ENCODE assay signal across 9 cellular contexts in genomic region chr12:54384591-54385041, GRCh38. TPM values are rescaled to one million over a fixed set of nuclear protein-coding genes. Genes with fewer than 3 reads are reported as not detected.
A peak's percentile ranks its signal among the peaks of the same experiment; 100 is the strongest.
DNase-seq lines count a peak whose midpoint lies in the region; ATAC-seq and TF ChIP-seq lines count a peak whose summit lies in the region.
"Had no signal": no experiment of that assay in that cellular context is flagged by ENCODE, and none has a peak within 500 bp of the region (broad histone marks: within the 10 kb centered on the region; RNA-seq: fewer than 3 reads in every experiment).

A gene with protein sequence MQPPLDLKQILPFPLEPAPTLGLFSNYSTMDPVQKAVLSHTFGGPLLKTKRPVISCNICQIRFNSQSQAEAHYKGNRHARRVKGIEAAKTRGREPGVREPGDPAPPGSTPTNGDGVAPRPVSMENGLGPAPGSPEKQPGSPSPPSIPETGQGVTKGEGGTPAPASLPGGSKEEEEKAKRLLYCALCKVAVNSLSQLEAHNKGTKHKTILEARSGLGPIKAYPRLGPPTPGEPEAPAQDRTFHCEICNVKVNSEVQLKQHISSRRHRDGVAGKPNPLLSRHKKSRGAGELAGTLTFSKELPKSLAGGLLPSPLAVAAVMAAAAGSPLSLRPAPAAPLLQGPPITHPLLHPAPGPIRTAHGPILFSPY (minus strand): TSS chr12:54384733. CDS start chr12:54384514, 219 bp downstream.

- no peak within 1 kb of the TSS for H3K4me3 ChIP-seq in lung
- H3K4me3 ChIP-seq in foreskin fibroblast (ENCODE audit: low read depth in 1 of 2, low read length in 2 of 2): no peak within 1 kb of the TSS

- intact Hi-C loops in activated B cell treated with CpG ODN at 0.5 μM for 24 hours (cut with micrococcal nuclease): loop anchor here (1.0 kb wide), 1 partner anchor 10 kb away; no protein-coding TSS in a partner anchor

- H3K9me3 ChIP-seq in lung (ENCODE audit: control insufficient read depth in 2 of 2, insufficient read depth in 1 of 2, low read length in 1 of 2): no peaks in the 10 kb centered on the region

- ATAC-seq in HG02763 (IDR thresholded peaks at IDR 0.05; ENCODE audit: unreplicated experiment): peak; percentile 24
- peak; percentile 79 for ATAC-seq in activated B cell treated with CpG ODN at 0.5 μM for 24 hours (ENCODE audit: low read depth)
- ATAC-seq in lung (ENCODE audit: insufficient read depth, low FRiP score): no peak

- no peaks in the 10 kb centered on the region for H3K4me1 ChIP-seq in lung (ENCODE audit: control insufficient read depth in 2 of 2, insufficient read depth in 2 of 2, low read length in 2 of 2)

- CTCF ChIA-PET in activated B cell treated with CpG ODN at 0.5 μM for 24 hours (lab: Charles Lee): interaction anchor here (0.8 to 4.1 kb wide), 3 partner anchors 9 to 16 kb away, joined by 3 to 16 read pairs (median 4); no protein-coding TSS in a partner anchor

- H3K9me3 Mint-ChIP-seq in activated B cell treated with CpG ODN at 0.5 μM for 24 hours: no peaks in the 10 kb centered on the region
- H3K9me3 Mint-ChIP-seq: CD4-positive, CD25-positive, alpha-beta regulatory T cell had no signal

- DNase-seq in activated B cell treated with CpG ODN at 0.5 μM for 24 hours (peak; percentile 40), lung (ENCODE audit: low spot score) (no peak), foreskin fibroblast (no peak), NCI-H526 (lab: John Stamatoyannopoulos, UW) (no peak), NCI-H345 (lab: John Stamatoyannopoulos, UW) (no peak), kidney glomerular epithelial cell (lab: John Stamatoyannopoulos, UW) (no peak)
- DNase-seq: CD4-positive, CD25-positive, alpha-beta regulatory T cell had no signal

- H3K4me1 Mint-ChIP-seq in activated B cell treated with CpG ODN at 0.5 μM for 24 hours: peaks cover 73% of the 10 kb centered on the region

- H3K4me3 Mint-ChIP-seq in activated B cell treated with CpG ODN at 0.5 μM for 24 hours: peak within 1 kb of the TSS; percentile 66
- H3K4me3 Mint-ChIP-seq: CD4-positive, CD25-positive, alpha-beta regulatory T cell had no signal

- 58 to 84% methylated on average over 1 of the region's 1 CpG for whole genome bisulfite sequencing in lung, 2 donors

- no peaks in the 10 kb centered on the region for H3K36me3 Mint-ChIP-seq in activated B cell treated with CpG ODN at 0.5 μM for 24 hours (ENCODE audit: low read depth)
- H3K36me3 Mint-ChIP-seq: CD4-positive, CD25-positive, alpha-beta regulatory T cell had no signal

- H3K27me3 ChIP-seq in lung (ENCODE audit: control insufficient read depth, insufficient read depth): no peaks in the 10 kb centered on the region

- no peak for TF ChIP-seq CTCF in 22Rv1 (IDR thresholded peaks at IDR 0.05)
- no peak for TF ChIP-seq CTCF in activated B cell treated with CpG ODN at 0.5 μM for 24 hours (IDR thresholded peaks at IDR 0.05)
- no peak for TF ChIP-seq CTCF in lung (IDR thresholded peaks at IDR 0.05; ENCODE audit: control extremely low read depth, extremely low read depth)
- TF ChIP-seq CTCF in foreskin fibroblast (IDR thresholded peaks at IDR 0.05; ENCODE audit: low read depth, low read length): no peak

- POLR2A ChIA-PET in activated B cell treated with CpG ODN at 0.5 μM for 24 hours (lab: Charles Lee): interaction anchor here (1.3 kb wide), 1 partner anchor 26 kb away, joined by 5 read pairs; no protein-coding TSS in a partner anchor

- H3K27me3 Mint-ChIP-seq in activated B cell treated with CpG ODN at 0.5 μM for 24 hours: no peaks in the 10 kb centered on the region

- H3K27ac Mint-ChIP-seq in activated B cell treated with CpG ODN at 0.5 μM for 24 hours: peak within 1 kb of the TSS; percentile 79

- no peaks in the 10 kb centered on the region for H3K36me3 ChIP-seq in lung (ENCODE audit: control insufficient read depth in 2 of 2, insufficient read depth in 2 of 2, low read length in 2 of 2)

- H3K27ac ChIP-seq in 22Rv1 (peak within 1 kb of the TSS; percentile 99), lung (ENCODE audit: low read depth in 1 of 2, low read length in 1 of 2) (peak within 1 kb of the TSS in 1 of 2 donors; percentile 73)

RNA-seq across cellular contexts. Expression of the gene that starts here (rescaled TPM):
- total RNA-seq in activated B cell treated with CpG ODN at 0.5 μM for 24 hours (4.6 and 5.0 TPM in 2 replicates), lung (10 to 100 TPM in 1 of 2 donors, 1 to 10 TPM in 1; 7.6 to 26.1 TPM)
- 10 to 100 TPM; 15.3 to 17.9 TPM for polyA plus RNA-seq in lung
